13 cellular contexts compared by ENCODE assay signal in genomic region chr5:150612405-150612804, GRCh38. TPM values are rescaled to one million over a fixed set of nuclear protein-coding genes. Genes with fewer than 3 reads are reported as not detected.
DNase-seq lines count a peak whose midpoint lies in the region; ATAC-seq and TF ChIP-seq lines count a peak whose summit lies in the region.
"Had no signal": no experiment of that assay in that cellular context is flagged by ENCODE, and none has a peak within 500 bp of the region (broad histone marks: within the 10 kb centered on the region; RNA-seq: fewer than 3 reads in every experiment).

No MANE protein-coding gene starts in this region.

- no peaks in the 10 kb centered on the region for H3K79me2 ChIP-seq in osteoblast (ENCODE audit: insufficient read depth, low read length)

- no peak overlapping the region for H3K4me2 ChIP-seq in osteoblast (ENCODE audit: insufficient read depth, low read length)

- no peak overlapping the region for H3K4me3 ChIP-seq in esophagus squamous epithelium
- no peak overlapping the region for H3K4me3 ChIP-seq in osteoblast (ENCODE audit: insufficient read depth, low read length)
- no peak overlapping the region for H3K4me3 ChIP-seq in foreskin fibroblast (ENCODE audit: low read depth in 1 of 2, low read length in 2 of 2)

- intact Hi-C loops in esophagus squamous epithelium (cut with DNase I), result no loop called here

- DNase-seq in DMS53 (lab: John Stamatoyannopoulos, UW) (peak; percentile 68), NCI-H748 treated with DMSO at 0.1 percent for 48 hours (lab: John Stamatoyannopoulos, UW) (peak; percentile 43), esophagus squamous epithelium (lab: John Stamatoyannopoulos, UW) (no peak), osteoblast (ENCODE audit: insufficient read length, low spot score, missing footprints) (peak; percentile 51), foreskin fibroblast (no peak), SKM-1 (lab: John Stamatoyannopoulos, UW; ENCODE audit: unreplicated experiment) (no peak), T-helper 1 cell (no peak)
- DNase-seq: activated CD4-positive, alpha-beta memory T cell treated with anti-CD3 and anti-CD28 coated beads, Interleukin-2, amount 10 ng/mL, durations not matched to agents 7 days and 5 days; DMS79 treated with DMSO at 0.1 percent for 48 hours; islet precursor cell; NK-92 treated with Interleukin-12 subunit alpha and Interleukin-12 subunit beta, amount 100 ng/mL, for 24 hours had no signal

- ATAC-seq in HG03469 (IDR thresholded peaks at IDR 0.05; ENCODE audit: unreplicated experiment), result no peak

- no peak overlapping the region for H2AFZ ChIP-seq in osteoblast (ENCODE audit: low read length)

- H3K27me3 ChIP-seq in esophagus squamous epithelium, result no peaks in the 10 kb centered on the region
- H3K27me3 ChIP-seq in osteoblast (ENCODE audit: insufficient read depth, low read length), result no peaks in the 10 kb centered on the region

- no peaks in the 10 kb centered on the region for H3K36me3 ChIP-seq in esophagus squamous epithelium
- no peaks in the 10 kb centered on the region for H3K36me3 ChIP-seq in osteoblast (ENCODE audit: insufficient read depth, low read length)

- no peaks in the 10 kb centered on the region for H4K20me1 ChIP-seq in osteoblast (ENCODE audit: insufficient read depth, low read length)

- H3K9me3 ChIP-seq in esophagus squamous epithelium (no peaks in the 10 kb centered on the region), osteoblast (ENCODE audit: low read depth, low read length) (no peaks in the 10 kb centered on the region)

- TF ChIP-seq POLR2A in esophagus squamous epithelium (IDR thresholded peaks at IDR 0.05), result no peak

- H3K27ac ChIP-seq in esophagus squamous epithelium, result peak overlapping the region in 3 of 4 donors; percentile 68 to 76 (median 73)
- no peak overlapping the region for H3K27ac ChIP-seq in osteoblast (ENCODE audit: low read depth, low read length)
- H3K27ac ChIP-seq: RWPE1 had no signal

- H3K4me1 ChIP-seq in esophagus squamous epithelium (peaks cover 23 to 80% (median 72%) of the 10 kb centered on the region in 3 donors), osteoblast (ENCODE audit: insufficient read depth, low read length) (peaks cover 17% of the 10 kb centered on the region)

- TF ChIP-seq CTCF in esophagus squamous epithelium (IDR thresholded peaks at IDR 0.05), result no peak
- TF ChIP-seq CTCF in osteoblast (IDR thresholded peaks at IDR 0.05; ENCODE audit: extremely low read depth, low read depth, low read length), result no peak
- no peak for TF ChIP-seq CTCF in foreskin fibroblast (IDR thresholded peaks at IDR 0.05; ENCODE audit: low read depth, low read length)

- 51 to 57% methylated on average over 4 of the region's 4 CpGs for WGBS in esophagus squamous epithelium, 2 donors

RNA-seq across cellular contexts. Expression of gene SYNPO, which starts 28.1 kb away (rescaled TPM):
- total RNA-seq in esophagus squamous epithelium (1 to 10 TPM; 2.5 to 8.8 (median 5.6) TPM), osteoblast (2.7 and 4.0 TPM in 2 replicates)

RNA-seq across cellular contexts. Expression of gene MYOZ3, which starts 48.6 kb away (rescaled TPM):
- total RNA-seq in esophagus squamous epithelium (under 1 TPM in 1 of 4 donors, not detected in 3; under 0.01 TPM), osteoblast (under 0.01 TPM in 1 of 2 replicates, not detected in the other)

Comparison
In these comparisons a context has a peak if more than half of its experiments do, and no peak if none do; other contexts are left out.
1. DNase-seq: peak in DMS53 (single experiment), NCI-H748 treated with DMSO at 0.1 percent for 48 hours (single experiment) and osteoblast (single experiment); none in esophagus squamous epithelium (single experiment), foreskin fibroblast (0 of 2), SKM-1 (single experiment) and T-helper 1 cell (0 of 5).